Comparison of ENCODE assay signal across 27 cellular contexts in genomic region chr12:102676812-102677211, GRCh38.
"Had no signal": no experiment of that assay in that cellular context is flagged by ENCODE, and none has a peak within 500 bp of the region (broad histone marks: within the 10 kb centered on the region; RNA-seq: fewer than 3 reads in every experiment).

No MANE protein-coding gene starts in this region.

- H3K27ac ChIP-seq: stomach, suprapubic skin, testis, thoracic aorta, thyroid gland, tibial artery, tibial nerve, transverse colon, upper lobe of left lung, upper lobe of right lung, uterus, vagina had no signal

- DNase-seq: stimulated activated CD4-positive, alpha-beta T cell treated with anti-CD3 and anti-CD28 coated beads, Interleukin-2, amount 100 ng/mL, for 48 hours; stimulated activated CD4-positive, alpha-beta T cell treated with anti-CD3 and anti-CD28 coated beads, Interleukin-4, amount 100 ng/mL, for 1 hour; stimulated activated CD4-positive, alpha-beta T cell treated with anti-CD3 and anti-CD28 coated beads, Interleukin-4, amount 100 ng/mL, for 24 hours; stimulated activated CD4-positive, alpha-beta T cell treated with anti-CD3 and anti-CD28 coated beads, Interleukin-4, amount 100 ng/mL, for 4 hours; stimulated activated CD8-positive, alpha-beta memory T cell treated with anti-CD3 and anti-CD28 coated beads, Interleukin-4, amount 100 ng/mL, for 48 hours; stimulated activated naive B cell treated with anti-CD40 and anti-IgM and Interleukin-4, amounts not matched to agents 10 μg/mL and 1 μg/mL and 100 μg/mL, for 72 hours; stimulated activated naive CD4-positive, alpha-beta T cell; stimulated activated naive CD4-positive, alpha-beta T cell treated with Interleukin-2 at 50 U/mL for 16 hours; stimulated activated naive CD8-positive, alpha-beta T cell treated with anti-CD3 and anti-CD28 coated beads, Interleukin-15, amount 100 ng/mL, for 72 hours; stimulated activated naive CD8-positive, alpha-beta T cell treated with anti-CD3 and anti-CD28 coated beads, Interleukin-15, Interleukin-2, amounts not matched to agents 100 U/mL and 50 U/mL, for 24 hours; stomach; substantia nigra; testis; thyroid gland; tibial artery; transverse colon; trophoblast cell; upper lobe of left lung; upper lobe of right lung; uterus had no signal

- ATAC-seq: stimulated activated effector memory CD8-positive, alpha-beta T cell treated with anti-CD3 and anti-CD28 coated beads, Interleukin-12 subunit alpha, Interleukin-12 subunit beta, amount 100 ng/mL, for 72 hours; stimulated activated memory B cell treated with anti-CD40 and anti-IgM and Interleukin-4, amounts not matched to agents 10 μg/mL and 1 μg/mL and 100 μg/mL, for 72 hours; stimulated activated naive B cell treated with anti-CD40 and anti-IgM and Interleukin-4, amounts not matched to agents 10 μg/mL and 1 μg/mL and 100 μg/mL, for 72 hours; stimulated activated naive CD8-positive, alpha-beta T cell treated with anti-CD3 and anti-CD28 coated beads, Interleukin-15, Interleukin-2, amounts not matched to agents 100 U/mL and 50 U/mL, for 24 hours; upper lobe of right lung had no signal

- H3K27me3 ChIP-seq: stomach, suprapubic skin, testis, thyroid gland, tibial artery, tibial nerve, transverse colon, upper lobe of left lung, upper lobe of right lung, uterus, vagina had no signal

- H3K9me3 ChIP-seq: testis, thoracic aorta, thyroid gland had no signal

- H3K4me1 ChIP-seq: stomach, suprapubic skin, testis, thyroid gland, tibial artery, tibial nerve, transverse colon, upper lobe of left lung, upper lobe of right lung, uterus, vagina had no signal

- FAIRE-seq: urothelium cell line had no signal

- H3K36me3 ChIP-seq: stomach, suprapubic skin, thoracic aorta, thyroid gland, tibial artery, tibial nerve, transverse colon, upper lobe of left lung, upper lobe of right lung, uterus, vagina had no signal

- H3K4me3 ChIP-seq: stomach, suprapubic skin, testis, thoracic aorta, thyroid gland, tibial artery, tibial nerve, transverse colon, upper lobe of left lung, upper lobe of right lung, uterus, vagina had no signal
